1 cellular context compared by ENCODE assay signal in genomic region chr2:197189770-197190434, GRCh38.
TF ChIP-seq lines count a peak whose summit lies in the region.

No MANE protein-coding gene starts in this region.

TF ChIP-seq in GM23338, 12 proteins besides CTCF, POLR2A, EP300 and RAD21 (continued from another document):
- TF ChIP-seq POLR2AphosphoS5 (IDR thresholded peaks at IDR 0.05; ENCODE audit: low read depth): no peak
- TF ChIP-seq STAT1 (IDR thresholded peaks at IDR 0.05; ENCODE audit: unreplicated experiment): no peak
- no peak for TF ChIP-seq ETS1 (IDR thresholded peaks at IDR 0.05)
- TF ChIP-seq EZH2phosphoT487 (IDR thresholded peaks at IDR 0.05; ENCODE audit: unreplicated experiment): no peak
- TF ChIP-seq ZNF462 (CRISPR knock-in tag; IDR thresholded peaks at IDR 0.05): no peak
